ENCODE assay signal across 9 cellular contexts in the genomic region with DNA sequence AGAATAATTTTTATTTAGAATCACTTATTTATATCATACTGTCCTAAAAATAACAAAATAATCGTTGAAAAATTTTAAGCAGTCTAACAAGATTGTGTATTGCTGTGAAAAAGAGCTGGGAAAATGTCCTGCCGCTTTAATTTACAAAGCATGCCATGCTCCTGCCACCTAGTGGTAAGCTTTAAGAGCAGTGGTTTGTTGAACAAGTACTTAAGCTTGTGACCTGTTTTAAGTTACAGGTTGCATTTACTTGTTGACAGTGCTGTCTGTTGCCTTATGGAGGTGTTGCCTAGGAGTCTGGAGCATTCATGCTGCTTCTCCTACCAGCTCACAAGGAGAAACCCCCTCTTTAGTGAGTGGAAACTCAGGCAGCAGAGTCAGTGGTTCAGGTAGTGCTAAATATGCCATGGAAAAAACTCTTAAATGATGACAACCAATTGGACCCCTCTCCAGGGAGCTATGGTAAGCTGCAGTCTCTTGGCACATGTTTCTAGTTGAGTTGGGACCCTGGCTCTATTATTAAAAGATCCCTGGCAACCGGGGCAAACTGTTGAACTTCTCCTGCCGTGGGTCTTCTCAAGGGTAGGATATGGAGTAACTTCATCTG.
A peak's percentile ranks its signal among the peaks of the same experiment; 100 is the strongest.
DNase-seq lines count a peak whose midpoint lies in the region; ATAC-seq, FAIRE-seq and TF ChIP-seq lines count a peak whose summit lies in the region.
"Had no signal": no experiment of that assay in that cellular context is flagged by ENCODE, and none has a peak within 500 bp of the region (broad histone marks: within the 10 kb centered on the region; RNA-seq: fewer than 3 reads in every experiment).

No MANE protein-coding gene starts in this region.

- H2BK5ac ChIP-seq in IMR-90 (ENCODE audit: low read depth, low read length, poor library complexity, severe bottlenecking), result no peak overlapping the region

- no peak for FAIRE-seq in bronchial epithelial cell (lab: Jason Lieb, UNC)

- BruUV-seq in IMR-90 (replicated peaks; lab: Mats Ljungman, UMichigan), result no TSS peak

- H3K4me2 ChIP-seq in IMR-90 (ENCODE audit: low read depth, low read length), result no peak overlapping the region
- H3K4me2 ChIP-seq: BLaER1 treated with 17β-estradiol and CSF1 and Interleukin-3, amounts not matched to agents 10 nM and 100 nM had no signal

- H2BK120ac ChIP-seq in IMR-90 (ENCODE audit: low read depth, low read length), result peak overlapping the region; percentile 32; the same call in 1 of the 2 replicates

- POLR2A ChIA-PET in IMR-90 (lab: Charles Lee; ENCODE audit: unreplicated experiment), result interaction anchor here (0.6 kb wide), 1 partner anchor 186 kb away, joined by 4 read pairs; no protein-coding TSS in a partner anchor
- POLR2A ChIA-PET in RWPE1 (lab: Yijun Ruan, JAX; ENCODE audit: low non-redundant PET), result no interaction called here

- H4K91ac ChIP-seq in IMR-90 (ENCODE audit: insufficient read depth, low read depth, low read length), result peak overlapping the region; percentile 32; the same call in 1 of the 2 replicates

- H2AK5ac ChIP-seq in IMR-90 (ENCODE audit: low read depth, low read length), result peak overlapping the region; percentile 79; the same call in 1 of the 2 replicates

- no peak overlapping the region for H3K23ac ChIP-seq in IMR-90 (ENCODE audit: low read depth, low read length)

- WGBS in IMR-90 (ENCODE audit: extremely low coverage in 2 of 2, insufficient read length in 1 of 2), 2 experiments, result 60% methylated on average over 1 of the region's 4 CpGs; no CpG with 5 or more reads in 1 of the 2 experiments
- 0 to 52% methylated on average over 2 to 4 of the region's 4 CpGs for WGBS in transverse colon (ENCODE audit: low coverage in 1 of 2), 2 donors

- H2BK20ac ChIP-seq in IMR-90 (ENCODE audit: low read depth, low read length), result peak overlapping the region; percentile 78; the same call in 1 of the 2 replicates

- TF ChIP-seq EP300 in transverse colon (IDR thresholded peaks at IDR 0.05; ENCODE audit: low read depth), result no peak

- no peak overlapping the region for H4K8ac ChIP-seq in IMR-90 (ENCODE audit: low read depth in 2 of 2, low read length in 2 of 2)

- H3K18ac ChIP-seq in IMR-90 (ENCODE audit: low read depth, low read length), result no peak overlapping the region

- peak; percentile 87 for TF ChIP-seq CTCF in IMR-90 (conservative IDR thresholded peaks at IDR 0.05; ENCODE audit: low read depth, low read length)
- TF ChIP-seq CTCF in RWPE1 (conservative IDR thresholded peaks at IDR 0.05; ENCODE audit: low read depth), result peak; percentile 88
- TF ChIP-seq CTCF in bronchial epithelial cell (IDR thresholded peaks at IDR 0.05; ENCODE audit: insufficient read depth, low read length, severe bottlenecking), result peak; percentile 82
- peak; percentile 77 to 89 (median 79) for TF ChIP-seq CTCF in transverse colon (IDR thresholded peaks at IDR 0.05)

- H2AFZ ChIP-seq in IMR-90 (replicated peaks; ENCODE audit: low read length, poor library complexity), result peak overlapping the region; percentile 71

- peaks cover 7% of the 10 kb centered on the region for H3K9me1 ChIP-seq in IMR-90 (ENCODE audit: insufficient read depth, low read length)

- H3K14ac ChIP-seq in IMR-90 (replicated peaks; ENCODE audit: low read depth, low read length), result no peak overlapping the region

- no peak for TF ChIP-seq POLR2A in IMR-90 (IDR thresholded peaks at IDR 0.05; ENCODE audit: low read depth, low read length)
- TF ChIP-seq POLR2A in transverse colon (IDR thresholded peaks at IDR 0.05), result no peak

- CTCF ChIA-PET in IMR-90 (lab: Yijun Ruan, JAX), result interaction anchor here (0.6 to 2.2 kb wide), 17 partner anchors 13 to 309 kb away, joined by 3 to 10 read pairs (median 4); no protein-coding TSS in a partner anchor
- CTCF ChIA-PET in RWPE1 (lab: Yijun Ruan, JAX), result interaction anchor here (0.6 to 1.7 kb wide), 13 partner anchors 10 to 329 kb away, joined by 3 to 16 read pairs (median 4); no protein-coding TSS in a partner anchor

- H3K9me3 ChIP-seq in IMR-90 (ENCODE audit: control insufficient read depth, insufficient read depth, low read length), result no peaks in the 10 kb centered on the region
- H3K9me3 ChIP-seq in transverse colon, result no peaks in the 10 kb centered on the region
- H3K9me3 ChIP-seq: BLaER1 treated with 17β-estradiol and CSF1 and Interleukin-3, amounts not matched to agents 10 nM and 100 nM had no signal

- peak overlapping the region; percentile 56 for H2AK9ac ChIP-seq in IMR-90 (replicated peaks; ENCODE audit: low read depth, low read length, poor library complexity)

- dilution Hi-C loops in IMR-90 (cut with HindIII; ENCODE audit: low sequenced_read_pairs, unreplicated experiment), result no loop called here

- H3K4me1 ChIP-seq in IMR-90 (ENCODE audit: control insufficient read depth, insufficient read depth, low read length) (peaks cover 6% of the 10 kb centered on the region; the same call in 1 of the 2 replicates), transverse colon (peaks cover 0 to 25% (median 1%) of the 10 kb centered on the region in 4 donors)

- peak; percentile 54 for ATAC-seq in IMR-90 (ENCODE audit: low read depth)
- no peak for ATAC-seq in HG02571 (IDR thresholded peaks at IDR 0.05; ENCODE audit: unreplicated experiment)

- no peak overlapping the region; the same call in 1 of the 2 replicates for H4K5ac ChIP-seq in IMR-90 (ENCODE audit: low read depth, low read length)

- H3K4ac ChIP-seq in IMR-90 (ENCODE audit: low read depth, low read length), result peak overlapping the region; percentile 74; the same call in 1 of the 2 replicates

- H2BK15ac ChIP-seq in IMR-90 (ENCODE audit: low read depth, low read length), result peak overlapping the region; percentile 72; the same call in 1 of the 3 replicates

- in situ Hi-C loops in IMR-90 (cut with MboI; ENCODE audit: low sequenced_read_pairs) (loop anchor here (10.0 kb wide), 1 partner anchor 174 kb away; no protein-coding TSS in a partner anchor), transverse colon (cut with MboI; ENCODE audit: low pct_ligation_motif_present in 1 of 4, low pct_unique_long_range_greater_than_20kb in 1 of 4, low sequenced_read_pairs in 3 of 4) (loop anchor here (10.0 to 25.0 kb wide), 3 partner anchors 174 to 217 kb away; no protein-coding TSS in a partner anchor)

- peaks cover 27 to 62% of the 10 kb centered on the region in 2 experiments for H3K79me1 ChIP-seq in IMR-90 (ENCODE audit: low read depth in 1 of 2, low read length in 2 of 2)

- peak; percentile 79 for TF ChIP-seq RAD21 in IMR-90 (IDR thresholded peaks at IDR 0.05; ENCODE audit: low read length)

- peaks cover 14% of the 10 kb centered on the region for H3K36me3 ChIP-seq in IMR-90 (ENCODE audit: control insufficient read depth, insufficient read depth, low read length)
- no peaks in the 10 kb centered on the region for H3K36me3 ChIP-seq in bronchial epithelial cell (ENCODE audit: control insufficient read depth, insufficient read depth, low read length)
- no peaks in the 10 kb centered on the region for H3K36me3 ChIP-seq in transverse colon
- H3K36me3 ChIP-seq: BLaER1 treated with 17β-estradiol and CSF1 and Interleukin-3, amounts not matched to agents 10 nM and 100 nM had no signal

- H3K27me3 ChIP-seq in IMR-90 (ENCODE audit: control insufficient read depth, insufficient read depth, low read length), result no peaks in the 10 kb centered on the region
- H3K27me3 ChIP-seq in bronchial epithelial cell (ENCODE audit: control insufficient read depth, insufficient read depth, low read length), result no peaks in the 10 kb centered on the region
- H3K27me3 ChIP-seq in transverse colon, result no peaks in the 10 kb centered on the region
- H3K27me3 ChIP-seq: BLaER1 treated with 17β-estradiol and CSF1 and Interleukin-3, amounts not matched to agents 10 nM and 100 nM had no signal

- DNase-seq in NCI-H1436 (lab: John Stamatoyannopoulos, UW) (peak; percentile 23), NCI-H1436 treated with DMSO at 0.1 percent for 48 hours (lab: John Stamatoyannopoulos, UW) (no peak), IMR-90 (peak; percentile 81), RWPE1 (ENCODE audit: low spot score) (peak; percentile 48), bronchial epithelial cell (ENCODE audit: low read depth) (peak; percentile 67), left kidney (ENCODE audit: low read depth, low spot score) (peak; percentile 83), transverse colon (no peak)

- H3K27ac ChIP-seq in IMR-90 (ENCODE audit: insufficient read depth, low read length), result no peak overlapping the region
- H3K27ac ChIP-seq in RWPE1, result no peak overlapping the region
- H3K27ac ChIP-seq in transverse colon, result no peak overlapping the region

- H3K9ac ChIP-seq in IMR-90 (ENCODE audit: low read depth, low read length), result no peak overlapping the region
- H3K9ac ChIP-seq: BLaER1 treated with 17β-estradiol and CSF1 and Interleukin-3, amounts not matched to agents 10 nM and 100 nM had no signal

- H3K4me3 ChIP-seq in IMR-90 (ENCODE audit: insufficient read depth, low read depth, low read length), result no peak overlapping the region
- no peak overlapping the region for H3K4me3 ChIP-seq in bronchial epithelial cell (ENCODE audit: low read depth, low read length)
- no peak overlapping the region for H3K4me3 ChIP-seq in transverse colon
- H3K4me3 ChIP-seq: BLaER1 treated with 17β-estradiol and CSF1 and Interleukin-3, amounts not matched to agents 10 nM and 100 nM had no signal

- H4K20me1 ChIP-seq in IMR-90 (ENCODE audit: insufficient read depth, low read length), result 0 out of 2 replicates have a peak, but pooled peaks cover 8% of the 10 kb centered on the region

- intact Hi-C loops in IMR-90 (cut with micrococcal nuclease) (no loop called here), transverse colon (cut with DNase I; ENCODE audit: low total_unique reads) (loop anchor here (5.0 to 10.0 kb wide), 2 partner anchors 64 to 167 kb away; a partner anchor contains a TSS)

- no peak overlapping the region for H3K56ac ChIP-seq in IMR-90 (ENCODE audit: extremely low read depth, insufficient read depth, low read length)

TF ChIP-seq in IMR-90, 13 proteins besides CTCF, POLR2A, EP300 and RAD21:
- no peak for TF ChIP-seq RCOR1 (IDR thresholded peaks at IDR 0.05; ENCODE audit: insufficient replicate concordance, low read length)
- TF ChIP-seq, protein P1, sequence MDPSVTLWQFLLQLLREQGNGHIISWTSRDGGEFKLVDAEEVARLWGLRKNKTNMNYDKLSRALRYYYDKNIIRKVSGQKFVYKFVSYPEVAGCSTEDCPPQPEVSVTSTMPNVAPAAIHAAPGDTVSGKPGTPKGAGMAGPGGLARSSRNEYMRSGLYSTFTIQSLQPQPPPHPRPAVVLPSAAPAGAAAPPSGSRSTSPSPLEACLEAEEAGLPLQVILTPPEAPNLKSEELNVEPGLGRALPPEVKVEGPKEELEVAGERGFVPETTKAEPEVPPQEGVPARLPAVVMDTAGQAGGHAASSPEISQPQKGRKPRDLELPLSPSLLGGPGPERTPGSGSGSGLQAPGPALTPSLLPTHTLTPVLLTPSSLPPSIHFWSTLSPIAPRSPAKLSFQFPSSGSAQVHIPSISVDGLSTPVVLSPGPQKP (IDR thresholded peaks at IDR 0.05; ENCODE audit: borderline replicate concordance, low read depth, low read length), result no peak
- TF ChIP-seq SMC3 (IDR thresholded peaks at IDR 0.05; ENCODE audit: low read depth, low read length), result peak; percentile 69

Comparison
In these comparisons a context has a peak if more than half of its experiments do, and no peak if none do; other contexts are left out.
1. DNase-seq: peak in NCI-H1436 (single experiment), IMR-90 (single experiment), RWPE1 (single experiment), bronchial epithelial cell (single experiment) and left kidney (single experiment); none in NCI-H1436 treated with DMSO at 0.1 percent for 48 hours (single experiment) and transverse colon (single experiment).
2. Peak in every context shown above with its lines, with median percentiles within 50 percentile points of each other: CTCF ChIP-seq.